ENCODE assay signal across 15 cellular contexts in genomic region chr2:191878576-191879298, GRCh38. TPM values are rescaled to one million over a fixed set of nuclear protein-coding genes. Genes with fewer than 3 reads are reported as not detected.
DNase-seq lines count a peak whose midpoint lies in the region; ATAC-seq, FAIRE-seq and TF ChIP-seq lines count a peak whose summit lies in the region.
"Had no signal": no experiment of that assay in that cellular context is flagged by ENCODE, and none has a peak within 500 bp of the region (broad histone marks: within the 10 kb centered on the region; RNA-seq: fewer than 3 reads in every experiment).

No MANE protein-coding gene starts in this region.

- H3K36me3 ChIP-seq in lower lobe of right lung (no peaks in the 10 kb centered on the region), spleen (no peaks in the 10 kb centered on the region)

- H3K27ac Mint-ChIP-seq in chondrocyte (ENCODE audit: unreplicated experiment) (peak overlapping the region; percentile 83), CD14-positive monocyte (no peak overlapping the region)

- H3K4me3 ChIP-seq in AG04449 (ENCODE audit: low read depth, low read length) (no peak overlapping the region), lower lobe of right lung (no peak overlapping the region), spleen (no peak overlapping the region)
- H3K4me3 ChIP-seq: mucosa of descending colon, skin epidermis had no signal

- no peaks in the 10 kb centered on the region for H3K36me3 Mint-ChIP-seq in chondrocyte (ENCODE audit: low read depth)
- no peaks in the 10 kb centered on the region for H3K36me3 Mint-ChIP-seq in CD14-positive monocyte

- H3K4me1 ChIP-seq in lower lobe of right lung (no peaks in the 10 kb centered on the region), spleen (no peaks in the 10 kb centered on the region)

- CTCF ChIA-PET in AG04449 (lab: Yijun Ruan, JAX) = interaction anchor here (1.9 to 3.3 kb wide), 3 partner anchors 9 to 284 kb away, joined by 5 to 17 read pairs (median 7); no protein-coding TSS in a partner anchor

- H3K4me3 Mint-ChIP-seq in chondrocyte (ENCODE audit: unreplicated experiment) = no peak overlapping the region
- no peak overlapping the region for H3K4me3 Mint-ChIP-seq in CD14-positive monocyte
- H3K4me3 Mint-ChIP-seq: central memory CD8-positive, alpha-beta T cell had no signal

- H3K27ac ChIP-seq in lower lobe of right lung (no peak overlapping the region), spleen (no peak overlapping the region)
- H3K27ac ChIP-seq: C4-2B, skin epidermis had no signal

- H3K27me3 ChIP-seq in lower lobe of right lung (ENCODE audit: low read depth) = no peaks in the 10 kb centered on the region
- no peaks in the 10 kb centered on the region for H3K27me3 ChIP-seq in spleen (replicated peaks in 1 of 7)

- WGBS in spleen, 5 donors = 62 to 79% (median 74%) methylated on average over 2 of the region's 2 CpGs

- TF ChIP-seq POLR2A in spleen (IDR thresholded peaks at IDR 0.05) = no peak

- H3K9me3 Mint-ChIP-seq in chondrocyte (ENCODE audit: low read depth) = peaks cover 2% of the 10 kb centered on the region
- H3K9me3 Mint-ChIP-seq in CD14-positive monocyte = peaks cover 8 to 18% (median 13%) of the 10 kb centered on the region in 7 donors
- H3K9me3 Mint-ChIP-seq: central memory CD8-positive, alpha-beta T cell had no signal

- TF ChIP-seq CTCF in AG04449 (IDR thresholded peaks at IDR 0.05; ENCODE audit: insufficient read depth, low read length, missing control alignments) = no peak
- TF ChIP-seq CTCF in chondrocyte (IDR thresholded peaks at IDR 0.05) = no peak
- no peak for TF ChIP-seq CTCF in lower lobe of right lung (IDR thresholded peaks at IDR 0.05)
- TF ChIP-seq CTCF in CD14-positive monocyte (IDR thresholded peaks at IDR 0.05) = no peak
- TF ChIP-seq CTCF in spleen (IDR thresholded peaks at IDR 0.05 in 8 of 11, conservative IDR thresholded peaks at IDR 0.05 in 3 of 11) = no peak

- H3K27me3 Mint-ChIP-seq in chondrocyte (ENCODE audit: low read depth) (no peaks in the 10 kb centered on the region), CD14-positive monocyte (ENCODE audit: low read depth in 3 of 3) (no peaks in the 10 kb centered on the region)

- H3K4me1 Mint-ChIP-seq in chondrocyte (ENCODE audit: low read depth) = peaks cover 23% of the 10 kb centered on the region
- no peaks in the 10 kb centered on the region for H3K4me1 Mint-ChIP-seq in CD14-positive monocyte
- H3K4me1 Mint-ChIP-seq: central memory CD8-positive, alpha-beta T cell had no signal

- POLR2A ChIA-PET in AG04449 (lab: Yijun Ruan, JAX) = no interaction called here

- ATAC-seq in lower lobe of right lung (peak; percentile 47 to 64), esophagus mucosa (no peak), GM19023 (IDR thresholded peaks at IDR 0.05; ENCODE audit: unreplicated experiment) (no peak)
- ATAC-seq: mucosa of descending colon had no signal

- H3K9me3 ChIP-seq in lower lobe of right lung = no peaks in the 10 kb centered on the region
- peaks cover 0 to 7% (median 0%) of the 10 kb centered on the region in 8 donors for H3K9me3 ChIP-seq in spleen
- H3K9me3 ChIP-seq: mucosa of descending colon had no signal

- peak; percentile 72 for DNase-seq in AG04449 (ENCODE audit: low read depth, low spot score)
- peak; percentile 76 for DNase-seq in HTR-8/SVneo (ENCODE audit: insufficient read length, low spot score)
- no peak for DNase-seq in chondrocyte (ENCODE audit: low spot score)
- no peak for DNase-seq in lower lobe of right lung
- no peak for DNase-seq in CD14-positive monocyte (ENCODE audit: low spot score)
- no peak for DNase-seq in spleen
- DNase-seq: activated T-cell treated with anti-CD3 and anti-CD28 coated beads, Interleukin-2, amount 50 U/mL, for 1 hour; mucosa of descending colon; NCI-H1417 treated with DMSO at 0.1 percent for 48 hours had no signal

- intact Hi-C loops in lower lobe of right lung (cut with DNase I) (no loop called here), CD14-positive monocyte (cut with micrococcal nuclease) (no loop called here), spleen (cut with DNase I; ENCODE audit: low total_unique reads) (no loop called here)

- peak; percentile 28 for FAIRE-seq in HTR-8/SVneo (lab: Jason Lieb, UNC)
- FAIRE-seq: GM12891 had no signal

RNA-seq across cellular contexts. Expression of gene CAVIN2, which starts 31.8 kb away (rescaled TPM):
- total RNA-seq in chondrocyte = 1.8 to 5.7 TPM (median 2.2 TPM) in 3 replicates
- 182 TPM for total RNA-seq in lower lobe of right lung
- total RNA-seq in esophagus mucosa = 8.7 TPM
- 1 to 10 TPM; 1.2 to 3.1 TPM for polyA plus RNA-seq in CD14-positive monocyte
- total RNA-seq in spleen = 100 to 1,000 TPM in 6 of 7 donors, 10 to 100 TPM in 1; 66.5 to 205 (median 169) TPM
- polyA plus RNA-seq in spleen = 10 to 100 TPM; 19.2 to 78.9 (median 23.4) TPM

Comparison
In these comparisons a context has a peak if more than half of its experiments do, and no peak if none do; other contexts are left out.
1. DNase-seq: peak in AG04449 (single experiment) and HTR-8/SVneo (single experiment); none in chondrocyte (single experiment), lower lobe of right lung (single experiment), CD14-positive monocyte (single experiment) and spleen (single experiment).
2. ATAC-seq: peak in lower lobe of right lung (2 of 2); none in esophagus mucosa (single experiment) and GM19023 (single experiment).